11 cellular contexts compared by ENCODE assay signal in genomic region chr11:1689250-1690166, GRCh38. TPM values are rescaled to one million over a fixed set of nuclear protein-coding genes. Genes with fewer than 3 reads are reported as not detected.
A peak's percentile ranks its signal among the peaks of the same experiment; 100 is the strongest.
DNase-seq lines count a peak whose midpoint lies in the region; ATAC-seq and TF ChIP-seq lines count a peak whose summit lies in the region.
"Not testable (repeated sequence)": the region's sequence is repeated elsewhere in the genome, so short reads cannot be mapped to it uniquely, and the experiment has no call there.
"Had no signal": no experiment of that assay in that cellular context is flagged by ENCODE, and none has a peak within 500 bp of the region (broad histone marks: within the 10 kb centered on the region; RNA-seq: fewer than 3 reads in every experiment).

No MANE protein-coding gene starts in this region.

- H3K4me3 ChIP-seq in hepatocyte; osteoblast (ENCODE audit: insufficient read depth, low read length): not testable (repeated sequence)
- peak overlapping the region in 1 of 3 donors; percentile 26 for H3K4me3 ChIP-seq in liver (ENCODE audit: low read depth in 1 of 3, low read length in 3 of 3)

- H3K9me3 ChIP-seq in hepatocyte (ENCODE audit: low read depth); liver (ENCODE audit: control insufficient read depth in 4 of 4, low read length in 3 of 4); osteoblast (ENCODE audit: low read depth, low read length): not testable (repeated sequence)

- H3K27ac ChIP-seq in hepatocyte, result peak overlapping the region; percentile 91
- peak overlapping the region; percentile 92 to 99 for H3K27ac ChIP-seq in liver (ENCODE audit: low read depth in 1 of 2, low read length in 2 of 2)
- H3K27ac ChIP-seq in osteoblast (ENCODE audit: low read depth, low read length), result not testable (repeated sequence)

- not testable (repeated sequence) for H3K9me3 Mint-ChIP-seq in activated CD8-positive, alpha-beta memory T cell treated with anti-CD3 and anti-CD28 coated beads, Interleukin-2, amount 10 ng/mL, durations not matched to agents 7 days and 5 days (ENCODE audit: low read depth); effector memory CD8-positive, alpha-beta T cell; natural killer cell

- H3K9me2 ChIP-seq in hepatocyte (replicated peaks; ENCODE audit: insufficient read depth), result not testable (repeated sequence)

- H3K36me3 Mint-ChIP-seq in activated CD8-positive, alpha-beta memory T cell treated with anti-CD3 and anti-CD28 coated beads, Interleukin-2, amount 10 ng/mL, durations not matched to agents 7 days and 5 days; effector memory CD8-positive, alpha-beta T cell (ENCODE audit: insufficient read depth); natural killer cell: not testable (repeated sequence)

- H3K79me2 ChIP-seq in hepatocyte; osteoblast (ENCODE audit: insufficient read depth, low read length): not testable (repeated sequence)

- H4K20me1 ChIP-seq in hepatocyte (ENCODE audit: insufficient read depth, poor library complexity, severe bottlenecking); osteoblast (ENCODE audit: insufficient read depth, low read length): not testable (repeated sequence)

- TF ChIP-seq CTCF in hepatocyte (IDR thresholded peaks at IDR 0.05; ENCODE audit: poor library complexity); liver (IDR thresholded peaks at IDR 0.05; ENCODE audit: low read depth, low read length, missing input control); natural killer cell (IDR thresholded peaks at IDR 0.05); osteoblast (IDR thresholded peaks at IDR 0.05; ENCODE audit: extremely low read depth, low read depth, low read length): not testable (repeated sequence)

- intact Hi-C loops in natural killer cell (cut with micrococcal nuclease), result loop anchor here (2.0 kb wide), 1 partner anchor 27 kb away; no protein-coding TSS in a partner anchor

- not testable (repeated sequence) for H3K4me1 Mint-ChIP-seq in activated CD8-positive, alpha-beta memory T cell treated with anti-CD3 and anti-CD28 coated beads, Interleukin-2, amount 10 ng/mL, durations not matched to agents 7 days and 5 days
- peaks cover 9 to 18% of the 10 kb centered on the region in 2 donors for H3K4me1 Mint-ChIP-seq in effector memory CD8-positive, alpha-beta T cell (ENCODE audit: low read depth in 2 of 2)
- peaks cover 33 to 40% of the 10 kb centered on the region in 2 donors for H3K4me1 Mint-ChIP-seq in natural killer cell

- not testable (repeated sequence) for ATAC-seq in activated CD8-positive, alpha-beta memory T cell treated with anti-CD3 and anti-CD28 coated beads, Interleukin-2, amount 10 ng/mL, durations not matched to agents 7 days and 5 days; effector memory CD8-positive, alpha-beta T cell (replicated peaks)
- ATAC-seq in natural killer cell, result peak in 2 of 3 donors; percentile 12 to 27

- peak overlapping the region; percentile 49 to 83 for H3K9ac ChIP-seq in liver (ENCODE audit: low read depth in 1 of 2, low read length in 2 of 2)

- CTCF ChIA-PET in activated CD8-positive, alpha-beta memory T cell treated with anti-CD3 and anti-CD28 coated beads, Interleukin-2, amount 10 ng/mL, durations not matched to agents 7 days and 5 days (lab: Charles Lee), result interaction anchor here (1.8 kb wide), 1 partner anchor 143 kb away, joined by 7 read pairs; no protein-coding TSS in a partner anchor

- 64% methylated on average over 31 of the region's 32 CpGs for WGBS in hepatocyte (ENCODE audit: low lambda C conversion rate, missing lambda C conversion rate)
- 19% methylated on average over 31 of the region's 32 CpGs for WGBS in liver

- not testable (repeated sequence) for H3K27me3 ChIP-seq in hepatocyte; liver (ENCODE audit: control insufficient read depth in 4 of 4, insufficient read depth in 4 of 4, low read length in 3 of 4)
- peaks cover 20% of the 10 kb centered on the region for H3K27me3 ChIP-seq in osteoblast (ENCODE audit: insufficient read depth, low read length)

- H3K27ac Mint-ChIP-seq in activated CD8-positive, alpha-beta memory T cell treated with anti-CD3 and anti-CD28 coated beads, Interleukin-2, amount 10 ng/mL, durations not matched to agents 7 days and 5 days, result not testable (repeated sequence)
- H3K27ac Mint-ChIP-seq in effector memory CD8-positive, alpha-beta T cell, result peak overlapping the region in 1 of 2 donors; percentile 42
- peak overlapping the region; percentile 21 to 80 for H3K27ac Mint-ChIP-seq in natural killer cell

- H3K36me3 ChIP-seq in hepatocyte (replicated peaks; ENCODE audit: insufficient read depth, low read depth); liver (ENCODE audit: control insufficient read depth in 4 of 4, insufficient read depth in 3 of 4, low read depth in 1 of 4, low read length in 3 of 4); osteoblast (ENCODE audit: insufficient read depth, low read length): not testable (repeated sequence)

- not testable (repeated sequence) for H2AFZ ChIP-seq in hepatocyte; osteoblast (ENCODE audit: low read length)

- DNase-seq in HuH-7.5 (ENCODE audit: low spot score), result peak; percentile 54
- peak; percentile 34 for DNase-seq in activated CD8-positive, alpha-beta memory T cell treated with anti-CD3 and anti-CD28 coated beads, Interleukin-2, amount 10 ng/mL, durations not matched to agents 7 days and 5 days
- DNase-seq in effector memory CD8-positive, alpha-beta T cell; hepatocyte (ENCODE audit: low spot score); natural killer cell: not testable (repeated sequence)
- DNase-seq in osteoblast (ENCODE audit: insufficient read length, low spot score, missing footprints), result peak; percentile 49

- H3K27me3 Mint-ChIP-seq in activated CD8-positive, alpha-beta memory T cell treated with anti-CD3 and anti-CD28 coated beads, Interleukin-2, amount 10 ng/mL, durations not matched to agents 7 days and 5 days, result peaks cover 41% of the 10 kb centered on the region
- H3K27me3 Mint-ChIP-seq in effector memory CD8-positive, alpha-beta T cell, result peaks cover 34 to 61% of the 10 kb centered on the region in 2 donors
- H3K27me3 Mint-ChIP-seq in natural killer cell (ENCODE audit: low read depth in 2 of 2), result peaks cover 12 to 20% of the 10 kb centered on the region in 2 donors

- not testable (repeated sequence) for H3K4me2 ChIP-seq in hepatocyte; osteoblast (ENCODE audit: insufficient read depth, low read length)

- TF ChIP-seq RAD21 in liver (IDR thresholded peaks at IDR 0.05), result peak in 1 of 2 donors; percentile 34

- not testable (repeated sequence) for H3K4me3 Mint-ChIP-seq in activated CD8-positive, alpha-beta memory T cell treated with anti-CD3 and anti-CD28 coated beads, Interleukin-2, amount 10 ng/mL, durations not matched to agents 7 days and 5 days
- peak overlapping the region; percentile 20 to 27 for H3K4me3 Mint-ChIP-seq in effector memory CD8-positive, alpha-beta T cell
- H3K4me3 Mint-ChIP-seq in natural killer cell, result peak overlapping the region; percentile 69

- H3K4me1 ChIP-seq in hepatocyte (ENCODE audit: insufficient read depth), result peaks cover 38% of the 10 kb centered on the region
- H3K4me1 ChIP-seq in liver (ENCODE audit: control insufficient read depth in 4 of 4, insufficient read depth in 4 of 4, low read length in 3 of 4), result peaks cover 19 to 42% (median 30%) of the 10 kb centered on the region in 4 donors
- H3K4me1 ChIP-seq in osteoblast (ENCODE audit: insufficient read depth, low read length), result not testable (repeated sequence)

TF ChIP-seq in liver, 16 proteins besides CTCF, POLR2A, EP300 and RAD21 (continues in another document):
- peak; percentile 41 for TF ChIP-seq FOXA2 (IDR thresholded peaks at IDR 0.05)
- peak; percentile 71 for TF ChIP-seq MAX (IDR thresholded peaks at IDR 0.05)
- peak in 1 of 2 donors; percentile 46 for TF ChIP-seq JUND (IDR thresholded peaks at IDR 0.05)
- TF ChIP-seq FOXA1 (IDR thresholded peaks at IDR 0.05), result peak; percentile 46
- TF ChIP-seq HNF4A (conservative IDR thresholded peaks at IDR 0.05), result peak; percentile 84 to 91
- TF ChIP-seq YY1 (IDR thresholded peaks at IDR 0.05), result peak; percentile 19
- TF ChIP-seq SP1 (IDR thresholded peaks at IDR 0.05), result peak; percentile 89
- peak; percentile 86 to 88 for TF ChIP-seq RXRA (IDR thresholded peaks at IDR 0.05)
- TF ChIP-seq ZBTB33 (IDR thresholded peaks at IDR 0.05), result peak; percentile 19

RNA-seq across cellular contexts. Expression of gene KRTAP5-6, which starts 7.5 kb away (rescaled TPM):
- total RNA-seq in activated CD8-positive, alpha-beta memory T cell treated with anti-CD3 and anti-CD28 coated beads, Interleukin-2, amount 10 ng/mL, durations not matched to agents 7 days and 5 days, result not detected
- not detected in 2 replicates for total RNA-seq in hepatocyte
- polyA plus RNA-seq in hepatocyte, result not detected in 2 replicates
- total RNA-seq in liver, result under 1 TPM in 1 of 2 donors, not detected in 1; 0.84 TPM
- 1 to 10 TPM in 1 of 2 donors, not detected in 1; 1.2 TPM for polyA plus RNA-seq in liver
- not detected for total RNA-seq in natural killer cell
- not detected in 2 replicates for total RNA-seq in osteoblast
- total RNA-seq: CD8-positive, alpha-beta memory T cell; H9 had no signal
- polyA plus RNA-seq: A549; AG04450; CD8-positive, alpha-beta memory T cell had no signal

RNA-seq across cellular contexts. Expression of gene KRTAP5-5, which starts 59.9 kb away (rescaled TPM):
- total RNA-seq in activated CD8-positive, alpha-beta memory T cell treated with anti-CD3 and anti-CD28 coated beads, Interleukin-2, amount 10 ng/mL, durations not matched to agents 7 days and 5 days, result not detected
- total RNA-seq in hepatocyte (not detected in 2 replicates), liver (not detected), natural killer cell (not detected), osteoblast (not detected in 2 replicates)
- polyA plus RNA-seq in hepatocyte (0.39 and 0.54 TPM in 2 replicates), liver (not detected)
- total RNA-seq: CD8-positive, alpha-beta memory T cell; H9 had no signal
- polyA plus RNA-seq: A549; AG04450; CD8-positive, alpha-beta memory T cell had no signal
